ENCODE assay signal across 8 cellular contexts in genomic region chr1:843946-844345, GRCh38.
A peak's percentile ranks its signal among the peaks of the same experiment; 100 is the strongest.
DNase-seq lines count a peak whose midpoint lies in the region; ATAC-seq and TF ChIP-seq lines count a peak whose summit lies in the region.
"Not testable (repeated sequence)": the region's sequence is repeated elsewhere in the genome, so short reads cannot be mapped to it uniquely, and the experiment has no call there.

No MANE protein-coding gene starts in this region.

- H3K9me3 ChIP-seq in CD4-positive, alpha-beta memory T cell (ENCODE audit: control insufficient read depth in 1 of 2, low read length in 2 of 2); Loucy (ENCODE audit: insufficient read depth, low read depth, low read length); left ventricle myocardium inferior (replicated peaks); neural progenitor cell (ENCODE audit: low read depth): not testable (repeated sequence)

- peaks cover 10% of the 10 kb centered on the region; the same call in 1 of the 2 replicates for H3K79me2 ChIP-seq in Loucy (ENCODE audit: insufficient read depth, low read length)
- not testable (repeated sequence) for H3K79me2 ChIP-seq in neural progenitor cell (ENCODE audit: low read depth)

- not testable (repeated sequence) for H3K9me3 Mint-ChIP-seq in CD4-positive, alpha-beta memory T cell; activated CD4-positive, alpha-beta T cell treated with anti-CD3 and anti-CD28 coated beads, Interleukin-2, amount 10 ng/mL, durations not matched to agents 7 days and 5 days; activated T-helper 1 cell treated with anti-CD3 and anti-CD28 coated beads, Interleukin-12 subunit alpha, Interleukin-12 subunit beta, Interleukin-2, Interleukin-4 antibody, amounts not matched to agents 30 ng/mL and 10 ng/mL and 1 ng/mL, durations not matched to agents 14 hours and 24 hours and 36 hours; activated naive CD8-positive, alpha-beta T cell treated with anti-CD3 and anti-CD28 coated beads, Interleukin-2, amount 10 ng/mL, durations not matched to agents 7 days and 5 days; neural progenitor cell; stimulated activated naive CD8-positive, alpha-beta T cell treated with anti-CD3 and anti-CD28 coated beads, Interleukin-15, amount 100 ng/mL, for 72 hours

- not testable (repeated sequence) for H3K36me3 ChIP-seq in CD4-positive, alpha-beta memory T cell (ENCODE audit: insufficient read depth, low read length); Loucy (ENCODE audit: insufficient read depth, low read length); neural progenitor cell
- peaks cover 24% of the 10 kb centered on the region for H3K36me3 ChIP-seq in left ventricle myocardium inferior

- H3K27ac ChIP-seq in CD4-positive, alpha-beta memory T cell (ENCODE audit: low read depth, low read length), result peak overlapping the region; percentile 41
- H3K27ac ChIP-seq in left ventricle myocardium inferior (replicated peaks), result peak overlapping the region; percentile 8
- not testable (repeated sequence) for H3K27ac ChIP-seq in neural progenitor cell

- intact Hi-C loops in CD4-positive, alpha-beta memory T cell (cut with micrococcal nuclease); activated T-helper 1 cell treated with anti-CD3 and anti-CD28 coated beads, Interleukin-12 subunit alpha, Interleukin-12 subunit beta, Interleukin-2, Interleukin-4 antibody, amounts not matched to agents 30 ng/mL and 10 ng/mL and 1 ng/mL, durations not matched to agents 14 hours and 24 hours and 36 hours (cut with micrococcal nuclease); left ventricle myocardium inferior (cut with micrococcal nuclease): not testable (repeated sequence)

- ATAC-seq in activated naive CD8-positive, alpha-beta T cell treated with anti-CD3 and anti-CD28 coated beads, Interleukin-2, amount 10 ng/mL, durations not matched to agents 7 days and 5 days (ENCODE audit: low read depth), result peak; percentile 10
- peak; percentile 44 for ATAC-seq in stimulated activated naive CD8-positive, alpha-beta T cell treated with anti-CD3 and anti-CD28 coated beads, Interleukin-15, amount 100 ng/mL, for 72 hours

- H3K4me3 ChIP-seq in CD4-positive, alpha-beta memory T cell (ENCODE audit: low read length in 2 of 2); Loucy (ENCODE audit: low read length, poor library complexity, severe bottlenecking); left ventricle myocardium inferior; neural progenitor cell: not testable (repeated sequence)

- DNase-seq in CD4-positive, alpha-beta memory T cell; activated CD4-positive, alpha-beta T cell treated with anti-CD3 and anti-CD28 coated beads, Interleukin-2, amount 10 ng/mL, durations not matched to agents 7 days and 5 days; activated T-helper 1 cell treated with anti-CD3 and anti-CD28 coated beads, Interleukin-12 subunit alpha, Interleukin-12 subunit beta, Interleukin-2, Interleukin-4 antibody, amounts not matched to agents 30 ng/mL and 10 ng/mL and 1 ng/mL, durations not matched to agents 14 hours and 24 hours and 36 hours (ENCODE audit: low spot score); activated naive CD8-positive, alpha-beta T cell treated with anti-CD3 and anti-CD28 coated beads, Interleukin-2, amount 10 ng/mL, durations not matched to agents 7 days and 5 days; left ventricle myocardium inferior; neural progenitor cell (ENCODE audit: low spot score); stimulated activated naive CD8-positive, alpha-beta T cell treated with anti-CD3 and anti-CD28 coated beads, Interleukin-15, amount 100 ng/mL, for 72 hours: not testable (repeated sequence)

- not testable (repeated sequence) for H3K27me3 ChIP-seq in CD4-positive, alpha-beta memory T cell (ENCODE audit: insufficient read depth, low read length); Loucy (ENCODE audit: insufficient read depth, low read length, poor library complexity, severe bottlenecking); left ventricle myocardium inferior (ENCODE audit: low read depth); neural progenitor cell

- peak overlapping the region; percentile 48 for H3K9ac ChIP-seq in Loucy (ENCODE audit: low read depth, low read length, poor library complexity, severe bottlenecking)
- H3K9ac ChIP-seq in neural progenitor cell, result not testable (repeated sequence)

- CTCF ChIA-PET in CD4-positive, alpha-beta memory T cell (lab: Charles Lee; ENCODE audit: partially characterized antibody); activated CD4-positive, alpha-beta T cell treated with anti-CD3 and anti-CD28 coated beads, Interleukin-2, amount 10 ng/mL, durations not matched to agents 7 days and 5 days (lab: Charles Lee): not testable (repeated sequence)

- H3K9me2 ChIP-seq in Loucy (replicated peaks; ENCODE audit: low read depth, low read length), result not testable (repeated sequence)

- peaks cover 41 to 68% (median 52%) of the 10 kb centered on the region in 4 donors for H3K4me1 Mint-ChIP-seq in CD4-positive, alpha-beta memory T cell
- H3K4me1 Mint-ChIP-seq in activated CD4-positive, alpha-beta T cell treated with anti-CD3 and anti-CD28 coated beads, Interleukin-2, amount 10 ng/mL, durations not matched to agents 7 days and 5 days, result peaks cover 65% of the 10 kb centered on the region
- peaks cover 47% of the 10 kb centered on the region for H3K4me1 Mint-ChIP-seq in activated T-helper 1 cell treated with anti-CD3 and anti-CD28 coated beads, Interleukin-12 subunit alpha, Interleukin-12 subunit beta, Interleukin-2, Interleukin-4 antibody, amounts not matched to agents 30 ng/mL and 10 ng/mL and 1 ng/mL, durations not matched to agents 14 hours and 24 hours and 36 hours (ENCODE audit: low read depth)
- H3K4me1 Mint-ChIP-seq in activated naive CD8-positive, alpha-beta T cell treated with anti-CD3 and anti-CD28 coated beads, Interleukin-2, amount 10 ng/mL, durations not matched to agents 7 days and 5 days, result peaks cover 38% of the 10 kb centered on the region
- H3K4me1 Mint-ChIP-seq in neural progenitor cell, result not testable (repeated sequence)
- peaks cover 61% of the 10 kb centered on the region for H3K4me1 Mint-ChIP-seq in stimulated activated naive CD8-positive, alpha-beta T cell treated with anti-CD3 and anti-CD28 coated beads, Interleukin-15, amount 100 ng/mL, for 72 hours

- not testable (repeated sequence) for H3K36me3 Mint-ChIP-seq in CD4-positive, alpha-beta memory T cell; activated T-helper 1 cell treated with anti-CD3 and anti-CD28 coated beads, Interleukin-12 subunit alpha, Interleukin-12 subunit beta, Interleukin-2, Interleukin-4 antibody, amounts not matched to agents 30 ng/mL and 10 ng/mL and 1 ng/mL, durations not matched to agents 14 hours and 24 hours and 36 hours (ENCODE audit: low read depth); activated naive CD8-positive, alpha-beta T cell treated with anti-CD3 and anti-CD28 coated beads, Interleukin-2, amount 10 ng/mL, durations not matched to agents 7 days and 5 days; neural progenitor cell
- peaks cover 19% of the 10 kb centered on the region for H3K36me3 Mint-ChIP-seq in activated CD4-positive, alpha-beta T cell treated with anti-CD3 and anti-CD28 coated beads, Interleukin-2, amount 10 ng/mL, durations not matched to agents 7 days and 5 days (ENCODE audit: low read depth)

- peak overlapping the region; percentile 91 to 96 (median 93) for H3K27ac Mint-ChIP-seq in CD4-positive, alpha-beta memory T cell
- peak overlapping the region; percentile 92 for H3K27ac Mint-ChIP-seq in activated CD4-positive, alpha-beta T cell treated with anti-CD3 and anti-CD28 coated beads, Interleukin-2, amount 10 ng/mL, durations not matched to agents 7 days and 5 days
- H3K27ac Mint-ChIP-seq in activated T-helper 1 cell treated with anti-CD3 and anti-CD28 coated beads, Interleukin-12 subunit alpha, Interleukin-12 subunit beta, Interleukin-2, Interleukin-4 antibody, amounts not matched to agents 30 ng/mL and 10 ng/mL and 1 ng/mL, durations not matched to agents 14 hours and 24 hours and 36 hours, result peak overlapping the region; percentile 72
- H3K27ac Mint-ChIP-seq in activated naive CD8-positive, alpha-beta T cell treated with anti-CD3 and anti-CD28 coated beads, Interleukin-2, amount 10 ng/mL, durations not matched to agents 7 days and 5 days, result peak overlapping the region; percentile 86
- H3K27ac Mint-ChIP-seq in neural progenitor cell, result peak overlapping the region; percentile 23
- H3K27ac Mint-ChIP-seq in stimulated activated naive CD8-positive, alpha-beta T cell treated with anti-CD3 and anti-CD28 coated beads, Interleukin-15, amount 100 ng/mL, for 72 hours, result peak overlapping the region; percentile 41 to 97

- POLR2A ChIA-PET in CD4-positive, alpha-beta memory T cell (lab: Charles Lee; ENCODE audit: partially characterized antibody); activated CD4-positive, alpha-beta T cell treated with anti-CD3 and anti-CD28 coated beads, Interleukin-2, amount 10 ng/mL, durations not matched to agents 7 days and 5 days (lab: Charles Lee): not testable (repeated sequence)
- POLR2A ChIA-PET in activated naive CD8-positive, alpha-beta T cell treated with anti-CD3 and anti-CD28 coated beads, Interleukin-2, amount 10 ng/mL, durations not matched to agents 7 days and 5 days (lab: Charles Lee), result interaction anchor here (0.6 kb wide), 1 partner anchor 66 kb away, joined by 3 read pairs; no protein-coding TSS in a partner anchor

- H3K4me1 ChIP-seq in CD4-positive, alpha-beta memory T cell (ENCODE audit: insufficient read depth, low read length), result peaks cover 49% of the 10 kb centered on the region
- H3K4me1 ChIP-seq in Loucy (ENCODE audit: insufficient read depth, low read length, poor library complexity, severe bottlenecking) (peaks cover 49% of the 10 kb centered on the region), left ventricle myocardium inferior (peaks cover 26% of the 10 kb centered on the region)
- not testable (repeated sequence) for H3K4me1 ChIP-seq in neural progenitor cell

- H2AFZ ChIP-seq in Loucy (ENCODE audit: low read length); neural progenitor cell (replicated peaks): not testable (repeated sequence)

- peak overlapping the region; percentile 30 for H3K4me2 ChIP-seq in Loucy (ENCODE audit: low read depth, low read length, poor library complexity, severe bottlenecking)
- not testable (repeated sequence) for H3K4me2 ChIP-seq in neural progenitor cell

- not testable (repeated sequence) for TF ChIP-seq CTCF in Loucy (conservative IDR thresholded peaks at IDR 0.05; ENCODE audit: low read length); left ventricle myocardium inferior (IDR thresholded peaks at IDR 0.05; ENCODE audit: borderline replicate concordance); neural progenitor cell (IDR thresholded peaks at IDR 0.05)

- not testable (repeated sequence) for H3F3A ChIP-seq in Loucy (ENCODE audit: low read depth); neural progenitor cell (ENCODE audit: low read depth)

- peak overlapping the region; percentile 21 to 85 (median 72) for H3K4me3 Mint-ChIP-seq in CD4-positive, alpha-beta memory T cell
- H3K4me3 Mint-ChIP-seq in activated CD4-positive, alpha-beta T cell treated with anti-CD3 and anti-CD28 coated beads, Interleukin-2, amount 10 ng/mL, durations not matched to agents 7 days and 5 days, result peak overlapping the region; percentile 11
- peak overlapping the region; percentile 45 for H3K4me3 Mint-ChIP-seq in activated T-helper 1 cell treated with anti-CD3 and anti-CD28 coated beads, Interleukin-12 subunit alpha, Interleukin-12 subunit beta, Interleukin-2, Interleukin-4 antibody, amounts not matched to agents 30 ng/mL and 10 ng/mL and 1 ng/mL, durations not matched to agents 14 hours and 24 hours and 36 hours
- H3K4me3 Mint-ChIP-seq in activated naive CD8-positive, alpha-beta T cell treated with anti-CD3 and anti-CD28 coated beads, Interleukin-2, amount 10 ng/mL, durations not matched to agents 7 days and 5 days, result peak overlapping the region; percentile 64
- not testable (repeated sequence) for H3K4me3 Mint-ChIP-seq in neural progenitor cell
- peak overlapping the region; percentile 30 to 46 for H3K4me3 Mint-ChIP-seq in stimulated activated naive CD8-positive, alpha-beta T cell treated with anti-CD3 and anti-CD28 coated beads, Interleukin-15, amount 100 ng/mL, for 72 hours

- H4K20me1 ChIP-seq in Loucy (ENCODE audit: insufficient read depth, low read length, poor library complexity, severe bottlenecking); neural progenitor cell (ENCODE audit: low read depth): not testable (repeated sequence)

- not testable (repeated sequence) for H3K27me3 Mint-ChIP-seq in CD4-positive, alpha-beta memory T cell; activated CD4-positive, alpha-beta T cell treated with anti-CD3 and anti-CD28 coated beads, Interleukin-2, amount 10 ng/mL, durations not matched to agents 7 days and 5 days; activated T-helper 1 cell treated with anti-CD3 and anti-CD28 coated beads, Interleukin-12 subunit alpha, Interleukin-12 subunit beta, Interleukin-2, Interleukin-4 antibody, amounts not matched to agents 30 ng/mL and 10 ng/mL and 1 ng/mL, durations not matched to agents 14 hours and 24 hours and 36 hours (ENCODE audit: insufficient read depth); activated naive CD8-positive, alpha-beta T cell treated with anti-CD3 and anti-CD28 coated beads, Interleukin-2, amount 10 ng/mL, durations not matched to agents 7 days and 5 days; neural progenitor cell (ENCODE audit: insufficient read depth, low read depth); stimulated activated naive CD8-positive, alpha-beta T cell treated with anti-CD3 and anti-CD28 coated beads, Interleukin-15, amount 100 ng/mL, for 72 hours

Comparison
In these comparisons a context has a peak if more than half of its experiments do, and no peak if none do; other contexts are left out.
1. H3K27ac Mint-ChIP-seq: peak in every context shown above with its lines; median percentile 93 in CD4-positive, alpha-beta memory T cell; 92 in activated CD4-positive, alpha-beta T cell treated with anti-CD3 and anti-CD28 coated beads, Interleukin-2, amount 10 ng/mL, durations not matched to agents 7 days and 5 days; 86 in activated naive CD8-positive, alpha-beta T cell treated with anti-CD3 and anti-CD28 coated beads, Interleukin-2, amount 10 ng/mL, durations not matched to agents 7 days and 5 days; 72 in activated T-helper 1 cell treated with anti-CD3 and anti-CD28 coated beads, Interleukin-12 subunit alpha, Interleukin-12 subunit beta, Interleukin-2, Interleukin-4 antibody, amounts not matched to agents 30 ng/mL and 10 ng/mL and 1 ng/mL, durations not matched to agents 14 hours and 24 hours and 36 hours; 69 in stimulated activated naive CD8-positive, alpha-beta T cell treated with anti-CD3 and anti-CD28 coated beads, Interleukin-15, amount 100 ng/mL, for 72 hours; 23 in neural progenitor cell.